In the genomic region with DNA sequence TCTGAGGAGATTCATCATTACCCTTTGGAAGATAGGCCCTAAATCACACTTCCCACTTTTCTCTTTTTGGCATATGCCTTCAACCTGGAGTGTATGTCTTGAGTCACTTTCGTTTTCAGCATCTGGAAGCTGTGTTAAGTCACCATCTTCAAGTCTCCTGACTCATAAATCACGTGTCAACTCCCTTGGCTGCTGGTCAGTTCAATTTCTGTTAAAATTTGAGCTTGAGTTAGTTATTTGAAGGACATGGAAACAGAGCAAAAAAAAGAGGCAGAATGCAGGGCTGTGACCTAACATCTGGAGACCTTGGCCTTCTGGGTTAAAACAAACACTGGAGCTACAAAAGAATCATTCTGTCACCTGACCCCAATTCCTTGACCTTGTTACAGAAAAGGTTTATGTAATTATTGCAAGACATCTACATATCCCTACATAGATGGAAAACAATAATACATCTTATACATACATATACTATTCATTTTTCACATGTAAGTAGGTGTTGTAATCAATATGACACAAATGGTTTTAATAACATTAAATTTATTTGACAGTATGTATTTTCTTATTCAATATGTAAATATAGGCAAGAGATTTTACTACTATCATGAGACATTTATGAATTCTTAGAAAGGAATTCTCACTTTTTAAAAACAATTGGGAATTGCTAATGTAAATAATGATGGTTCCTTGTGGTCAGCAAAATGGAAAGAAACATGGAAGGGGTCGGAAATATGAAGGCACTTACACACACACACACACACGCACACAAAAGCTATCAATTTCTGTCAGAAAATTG, we compare ENCODE assay signal across 11 cellular contexts.
A peak's percentile ranks its signal among the peaks of the same experiment; 100 is the strongest.
DNase-seq lines count a peak whose midpoint lies in the region; ATAC-seq, FAIRE-seq and TF ChIP-seq lines count a peak whose summit lies in the region.
"Had no signal": no experiment of that assay in that cellular context is flagged by ENCODE, and none has a peak within 500 bp of the region (broad histone marks: within the 10 kb centered on the region; RNA-seq: fewer than 3 reads in every experiment).

No MANE protein-coding gene starts in this region.

- DNase-seq in A549 (ENCODE audit: low read depth in 1 of 2, low spot score in 1 of 2) (peak; percentile 63 to 64), astrocyte of the spinal cord (ENCODE audit: low read depth, low spot score) (peak; percentile 51), kidney (no peak), NCI-H1105 (lab: John Stamatoyannopoulos, UW) (no peak), T-cell (no peak), WERI-Rb-1 (no peak)
- DNase-seq: activated CD8-positive, alpha-beta memory T cell treated with anti-CD3 and anti-CD28 coated beads for 24 hours; nucleus accumbens had no signal

- H3K9me3 ChIP-seq in A549: no peaks in the 10 kb centered on the region
- no peaks in the 10 kb centered on the region for H3K9me3 ChIP-seq in kidney (ENCODE audit: control insufficient read depth in 1 of 2, low read length in 2 of 2)
- H3K9me3 ChIP-seq in WERI-Rb-1 (ENCODE audit: severe bottlenecking): no peaks in the 10 kb centered on the region

- in situ Hi-C loops in astrocyte of the spinal cord (cut with HindIII; ENCODE audit: low sequenced_read_pairs): no loop called here

- no peak for TF ChIP-seq EP300 in A549 (IDR thresholded peaks at IDR 0.05)

- no peak for TF ChIP-seq RAD21 in A549 (conservative IDR thresholded peaks at IDR 0.05 in 1 of 2, IDR thresholded peaks at IDR 0.05 in 1 of 2)

- H3K9ac ChIP-seq in kidney (ENCODE audit: low read length in 2 of 2): no peak overlapping the region

- H3K4me2 ChIP-seq in A549: peak overlapping the region; percentile 70

- 28% methylated on average over 4 of the region's 4 CpGs for WGBS in A549 (ENCODE audit: missing lambda C conversion rate)

- H3K27me3 ChIP-seq in WERI-Rb-1 (ENCODE audit: insufficient read depth, low read depth, severe bottlenecking): no peaks in the 10 kb centered on the region

- H3K36me3 Mint-ChIP-seq in T-cell: no peaks in the 10 kb centered on the region

- POLR2A ChIA-PET in A549 (lab: Yijun Ruan, JAX): no interaction called here
- POLR2A ChIA-PET in T-cell (lab: Charles Lee): no interaction called here

- FAIRE-seq in A549 (lab: Jason Lieb, UNC): peak; percentile 76
- peak; percentile 71 for FAIRE-seq in kidney (lab: Jason Lieb, UNC)

- H3K27ac ChIP-seq in A549 (peak overlapping the region; percentile 51 to 68; a peak in 5 of 6 replicates), kidney (ENCODE audit: low read depth in 2 of 2, low read length in 2 of 2) (peak overlapping the region; percentile 43 to 63), WERI-Rb-1 (no peak overlapping the region)

- H3K27ac Mint-ChIP-seq in T-cell: no peak overlapping the region
- H3K27ac Mint-ChIP-seq: B cell had no signal

- no peak overlapping the region for H3K4me3 Mint-ChIP-seq in T-cell
- H3K4me3 Mint-ChIP-seq: B cell had no signal

- H3K9me3 Mint-ChIP-seq in T-cell: no peaks in the 10 kb centered on the region

- H3K27me3 Mint-ChIP-seq in T-cell: no peaks in the 10 kb centered on the region

- TF ChIP-seq CTCF in A549 (IDR thresholded peaks at IDR 0.05) (no peak), astrocyte of the spinal cord (IDR thresholded peaks at IDR 0.05; ENCODE audit: low read depth, low read length) (no peak), kidney (IDR thresholded peaks at IDR 0.05; ENCODE audit: borderline replicate concordance, extremely low read depth, insufficient read depth) (no peak), WERI-Rb-1 (IDR thresholded peaks at IDR 0.05; ENCODE audit: low read depth, low read length) (no peak)

- intact Hi-C loops in kidney (cut with DNase I): no loop called here

- ATAC-seq in A549: peak; percentile 55 to 65; a peak in 4 of 6 replicates
- peak; percentile 38 for ATAC-seq in HG02885 (IDR thresholded peaks at IDR 0.05; ENCODE audit: poor library complexity, unreplicated experiment)
- no peak for ATAC-seq in HG03442 (IDR thresholded peaks at IDR 0.05; ENCODE audit: unreplicated experiment)
- ATAC-seq in T-cell (replicated peaks in 1 of 4): no peak

- CTCF ChIA-PET in A549 (lab: Yijun Ruan, JAX) (interaction anchor here (1.1 to 1.2 kb wide), 2 partner anchors 19 to 55 kb away, joined by 4 read pairs; no protein-coding TSS in a partner anchor), T-cell (lab: Charles Lee) (interaction anchor here in 1 of 2 donors (0.6 to 0.7 kb wide), 2 partner anchors 40 to 1866 kb away, joined by 3 to 4 read pairs; no protein-coding TSS in a partner anchor)

- no peak overlapping the region for H3K4me3 ChIP-seq in A549
- H3K4me3 ChIP-seq in astrocyte of the spinal cord (ENCODE audit: low read depth, low read length): no peak overlapping the region
- H3K4me3 ChIP-seq in kidney (ENCODE audit: low read length in 2 of 2): peak overlapping the region in 1 of 2 donors; percentile 30
- no peak overlapping the region for H3K4me3 ChIP-seq in WERI-Rb-1 (ENCODE audit: low read depth, low read length)

- no peak for TF ChIP-seq POLR2A in A549 (IDR thresholded peaks at IDR 0.05; ENCODE audit: low read length)

- H3K4me1 ChIP-seq in A549 (peaks cover 46% of the 10 kb centered on the region), kidney (ENCODE audit: control insufficient read depth in 1 of 2, insufficient read depth in 1 of 2, low read depth in 1 of 2, low read length in 2 of 2) (peaks cover 11 to 12% of the 10 kb centered on the region in 2 donors)

- no peaks in the 10 kb centered on the region for H3K4me1 Mint-ChIP-seq in T-cell
- H3K4me1 Mint-ChIP-seq: B cell had no signal

- H3K36me3 ChIP-seq in kidney (ENCODE audit: control insufficient read depth in 1 of 2, insufficient read depth in 2 of 2, low read length in 2 of 2) (no peaks in the 10 kb centered on the region), WERI-Rb-1 (no peaks in the 10 kb centered on the region)

TF ChIP-seq in A549, 52 proteins besides CTCF, POLR2A, EP300 and RAD21:
- TF ChIP-seq JUNB (IDR thresholded peaks at IDR 0.05) (0 out of 2 replicates have a peak, but pooled peaks have one; percentile 19), FOSL2 (IDR thresholded peaks at IDR 0.05) (peak; percentile 11; the same call in 1 of the 2 replicates), FOSL2 (CRISPR knock-in tag; IDR thresholded peaks at IDR 0.05) (peak; percentile 40), ELK1 (IDR thresholded peaks at IDR 0.05; ENCODE audit: low read depth, low read length) (no peak), CHD4 (IDR thresholded peaks at IDR 0.05; ENCODE audit: borderline replicate concordance) (no peak), KDM5A (IDR thresholded peaks at IDR 0.05) (no peak), RCOR1 (IDR thresholded peaks at IDR 0.05; ENCODE audit: low read depth, low read length) (no peak)
- TF ChIP-seq, protein P1, sequence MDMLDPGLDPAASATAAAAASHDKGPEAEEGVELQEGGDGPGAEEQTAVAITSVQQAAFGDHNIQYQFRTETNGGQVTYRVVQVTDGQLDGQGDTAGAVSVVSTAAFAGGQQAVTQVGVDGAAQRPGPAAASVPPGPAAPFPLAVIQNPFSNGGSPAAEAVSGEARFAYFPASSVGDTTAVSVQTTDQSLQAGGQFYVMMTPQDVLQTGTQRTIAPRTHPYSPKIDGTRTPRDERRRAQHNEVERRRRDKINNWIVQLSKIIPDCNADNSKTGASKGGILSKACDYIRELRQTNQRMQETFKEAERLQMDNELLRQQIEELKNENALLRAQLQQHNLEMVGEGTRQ (IDR thresholded peaks at IDR 0.05): peak; percentile 63
- TF ChIP-seq, protein P2, sequence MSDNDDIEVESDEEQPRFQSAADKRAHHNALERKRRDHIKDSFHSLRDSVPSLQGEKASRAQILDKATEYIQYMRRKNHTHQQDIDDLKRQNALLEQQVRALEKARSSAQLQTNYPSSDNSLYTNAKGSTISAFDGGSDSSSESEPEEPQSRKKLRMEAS (IDR thresholded peaks at IDR 0.05): 0 out of 2 replicates have a peak, but pooled peaks have one; percentile 27
TF ChIP-seq in A549: peak in this region for 4.

Comparison
In these comparisons a context has a peak if more than half of its experiments do, and no peak if none do; other contexts are left out.
1. ATAC-seq: peak in A549 (2 of 2) and HG02885 (single experiment); none in HG03442 (single experiment) and T-cell (0 of 4).
2. DNase-seq: peak in A549 (2 of 2) and astrocyte of the spinal cord (single experiment); none in kidney (single experiment), NCI-H1105 (single experiment), T-cell (0 of 34) and WERI-Rb-1 (single experiment).